Comparison of ENCODE assay signal across 29 cellular contexts in the genomic region with DNA sequence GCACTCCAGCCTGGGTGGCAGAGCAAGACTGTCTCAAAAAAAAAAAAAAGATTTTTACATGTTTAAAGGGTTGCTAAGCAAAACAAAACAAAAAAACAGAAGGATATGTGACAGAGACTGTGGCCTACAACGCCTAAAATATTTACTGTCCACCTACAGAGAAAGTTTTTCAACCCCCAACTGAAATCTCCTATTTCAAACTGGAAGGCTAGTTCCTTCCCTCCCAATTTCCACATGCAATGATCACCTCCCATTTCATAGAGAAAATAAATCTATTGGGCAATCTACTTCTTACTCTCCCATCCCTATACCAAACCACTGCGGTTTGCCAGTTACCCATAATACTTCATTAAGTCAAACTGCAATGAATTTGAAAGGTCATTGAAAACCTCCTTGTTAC.
DNase-seq lines count a peak whose midpoint lies in the region; ATAC-seq, FAIRE-seq and TF ChIP-seq lines count a peak whose summit lies in the region.
"Had no signal": no experiment of that assay in that cellular context is flagged by ENCODE, and none has a peak within 500 bp of the region (broad histone marks: within the 10 kb centered on the region; RNA-seq: fewer than 3 reads in every experiment).

No MANE protein-coding gene starts in this region.

- no peak overlapping the region for H2AK5ac ChIP-seq in mesenchymal stem cell (ENCODE audit: low read length, severe bottlenecking)

- intact Hi-C loops in HepG2 (cut with micrococcal nuclease; ENCODE audit: unreplicated experiment) (no loop called here), right lobe of liver (cut with DNase I) (no loop called here)

- H3K27me3 ChIP-seq in HepG2 (ENCODE audit: control insufficient read depth in 1 of 2, insufficient read depth in 2 of 2, low read length in 2 of 2) (no peaks in the 10 kb centered on the region), right lobe of liver (no peaks in the 10 kb centered on the region), mesenchymal stem cell (ENCODE audit: control insufficient read depth in 1 of 2, insufficient read depth in 1 of 2, low read length in 2 of 2) (no peaks in the 10 kb centered on the region)
- H3K27me3 ChIP-seq: breast epithelium, thyroid gland had no signal

- H3K36me3 ChIP-seq in HepG2 (replicated peaks in 1 of 2; ENCODE audit: control insufficient read depth in 1 of 2, insufficient read depth in 2 of 2, low read length in 2 of 2) (no peaks in the 10 kb centered on the region), right lobe of liver (no peaks in the 10 kb centered on the region), mesenchymal stem cell (ENCODE audit: control insufficient read depth in 1 of 2, insufficient read depth in 2 of 2, low read depth in 1 of 2, low read length in 2 of 2) (peaks cover 3 to 8% of the 10 kb centered on the region in 2 experiments)
- H3K36me3 ChIP-seq: breast epithelium, thyroid gland had no signal

- H3K4me1 ChIP-seq in HepG2 (ENCODE audit: insufficient read depth, low read length) (peaks cover 4% of the 10 kb centered on the region), right lobe of liver (no peaks in the 10 kb centered on the region), mesenchymal stem cell (ENCODE audit: control insufficient read depth, insufficient read depth, low read depth, low read length) (peaks cover 6% of the 10 kb centered on the region)
- H3K4me1 ChIP-seq: breast epithelium, thyroid gland had no signal

- no peak overlapping the region for H3K14ac ChIP-seq in mesenchymal stem cell (ENCODE audit: low read length in 2 of 2)

- DNase-seq in HepG2 (ENCODE audit: low spot score) (no peak), right lobe of liver (no peak), RPMI7951 (ENCODE audit: low read depth) (peak; percentile 67), mesenchymal stem cell (peak; percentile 78), hypothalamus (lab: John Stamatoyannopoulos, UW) (no peak), H54 (ENCODE audit: insufficient read length, low spot score) (no peak)
- no peak for DNase-seq in activated CD4-positive, alpha-beta T cell treated with anti-CD3 and anti-CD28 coated beads, Interleukin-2, amount 50 U/mL, for 1 hour
- DNase-seq: activated CD4-positive, alpha-beta T cell treated with anti-CD3 and anti-CD28 coated beads for 48 hours; activated naive CD4-positive, alpha-beta T cell treated with anti-CD3 and anti-CD28 coated beads, Interleukin-2, amount 10 ng/mL, durations not matched to agents 7 days and 5 days; activated T-cell treated with anti-CD3 and anti-CD28 coated beads, Interleukin-2, amount 50 U/mL, for 48 hours; amniotic stem cell; DMS53; effector memory CD4-positive, alpha-beta T cell; GDM1; GOT3; islet precursor cell; midbrain; natural killer cell; NCI-H2081 treated with DMSO at 0.1 percent for 48 hours; NCI-H345; NCI-H774; stimulated activated CD4-positive, alpha-beta T cell treated with anti-CD3 and anti-CD28 coated beads, Interleukin-15, amount 100 ng/mL, for 24 hours; thyroid gland had no signal

- H4K8ac ChIP-seq in mesenchymal stem cell (ENCODE audit: low read length) = no peak overlapping the region

- WGBS in HepG2 (ENCODE audit: low lambda C conversion rate) = 95% methylated on average over 2 of the region's 2 CpGs
- WGBS in right lobe of liver (ENCODE audit: insufficient coverage, low coverage, low lambda C conversion rate, missing lambda C conversion rate) = 73% methylated on average over 2 of the region's 2 CpGs
- 73% methylated on average over 2 of the region's 2 CpGs for WGBS in mesenchymal stem cell

- H3K9ac ChIP-seq in HepG2 (ENCODE audit: insufficient read depth, low read depth, low read length) (no peak overlapping the region), mesenchymal stem cell (ENCODE audit: low read length) (no peak overlapping the region)

- ATAC-seq in HepG2 (no peak), right lobe of liver (no peak), HG03342 (IDR thresholded peaks at IDR 0.05; ENCODE audit: unreplicated experiment) (no peak)
- ATAC-seq: natural killer cell, Panc1, sciatic nerve had no signal

- FAIRE-seq in HepG2 (lab: Jason Lieb, UNC) (no peak), H54 (lab: Jason Lieb, UNC) (no peak)

- no peak overlapping the region for H4K91ac ChIP-seq in mesenchymal stem cell (ENCODE audit: low read length)

- no peak overlapping the region for H3K4ac ChIP-seq in mesenchymal stem cell (ENCODE audit: low read depth in 1 of 2, low read length in 2 of 2)

- H4K20me1 ChIP-seq in HepG2 (ENCODE audit: insufficient read depth, low read length) = no peaks in the 10 kb centered on the region

- H3K4me2 ChIP-seq in HepG2 (ENCODE audit: low read depth, low read length) (no peak overlapping the region), mesenchymal stem cell (ENCODE audit: low read length, poor library complexity, severe bottlenecking) (no peak overlapping the region)

- CTCF ChIA-PET in HepG2 (lab: Yijun Ruan, JAX; ENCODE audit: low intra/inter-chr PET ratio, low total read pairs) = no interaction called here

- no peak for TF ChIP-seq RAD21 in HepG2 (CRISPR knock-in tag; IDR thresholded peaks at IDR 0.05)

- no peak overlapping the region for H2BK120ac ChIP-seq in mesenchymal stem cell (ENCODE audit: low read depth, low read length)

- H3K27ac ChIP-seq in HepG2 (ENCODE audit: extremely low read length, insufficient read depth, low read length) (no peak overlapping the region), right lobe of liver (no peak overlapping the region), mesenchymal stem cell (ENCODE audit: low read length, poor library complexity, severe bottlenecking) (no peak overlapping the region)
- H3K27ac ChIP-seq: 22Rv1, breast epithelium, thyroid gland, VCaP had no signal

- H2BK12ac ChIP-seq in mesenchymal stem cell (ENCODE audit: low read length in 2 of 2) = no peak overlapping the region

- no peak overlapping the region for H3K4me3 ChIP-seq in HepG2 (replicated peaks in 1 of 3; ENCODE audit: insufficient read depth in 1 of 3, low read depth in 2 of 3, low read length in 3 of 3)
- no peak overlapping the region for H3K4me3 ChIP-seq in right lobe of liver
- H3K4me3 ChIP-seq in mesenchymal stem cell (ENCODE audit: insufficient read depth in 1 of 2, low read depth in 1 of 2, low read length in 2 of 2) = no peak overlapping the region
- H3K4me3 ChIP-seq: breast epithelium, thyroid gland had no signal

- no peaks in the 10 kb centered on the region for H3K79me2 ChIP-seq in HepG2 (ENCODE audit: insufficient read depth, low read length)

- peaks cover 17% of the 10 kb centered on the region for H3K79me1 ChIP-seq in mesenchymal stem cell (replicated peaks; ENCODE audit: low read length, poor library complexity, severe bottlenecking)

- TF ChIP-seq POLR2A in HepG2 (IDR thresholded peaks at IDR 0.05; ENCODE audit: insufficient read depth in 1 of 2, low read depth in 2 of 2, low read length in 2 of 2) (no peak), right lobe of liver (IDR thresholded peaks at IDR 0.05) (no peak), H54 (IDR thresholded peaks at IDR 0.05; ENCODE audit: low read depth, low read length) (no peak)

- TF ChIP-seq EP300 in HepG2 (IDR thresholded peaks at IDR 0.05; ENCODE audit: low read depth in 2 of 2, low read length in 2 of 2) = no peak
- TF ChIP-seq EP300 in HepG2 (CRISPR knock-in tag; IDR thresholded peaks at IDR 0.05; ENCODE audit: borderline replicate concordance) = no peak

- H2AFZ ChIP-seq in HepG2 (ENCODE audit: low read length) = no peak overlapping the region
- H2AFZ ChIP-seq in mesenchymal stem cell (ENCODE audit: low read depth, low read length) = no peak overlapping the region

- no TSS peak for BruUV-seq in HepG2 (replicated peaks; lab: Mats Ljungman, UMichigan)

- no peaks in the 10 kb centered on the region for H3K9me3 ChIP-seq in HepG2 (ENCODE audit: low read length)
- H3K9me3 ChIP-seq in right lobe of liver = no peaks in the 10 kb centered on the region
- H3K9me3 ChIP-seq in mesenchymal stem cell (ENCODE audit: control insufficient read depth, low read length) = peaks cover 6% of the 10 kb centered on the region
- H3K9me3 ChIP-seq: breast epithelium, thyroid gland had no signal

- no peak overlapping the region for H3K23ac ChIP-seq in mesenchymal stem cell (ENCODE audit: low read length in 2 of 2)

- no peak for TF ChIP-seq CTCF in HepG2 (CRISPR knock-in tag; IDR thresholded peaks at IDR 0.05)
- TF ChIP-seq CTCF in right lobe of liver (IDR thresholded peaks at IDR 0.05) = no peak

- no peak overlapping the region for H2BK15ac ChIP-seq in mesenchymal stem cell (ENCODE audit: low read depth, poor library complexity, severe bottlenecking)

- H3K18ac ChIP-seq in mesenchymal stem cell (ENCODE audit: low read depth in 1 of 2, low read length in 2 of 2) = no peak overlapping the region

- in situ Hi-C loops in HepG2 (cut with HindIII; ENCODE audit: extremely low pct_ligation_motif_present, low pct_unique_long_range_greater_than_20kb) = no loop called here

- H2BK5ac ChIP-seq in mesenchymal stem cell (ENCODE audit: low read depth, low read length, poor library complexity, severe bottlenecking) = no peak overlapping the region

- POLR2A ChIA-PET in HepG2 (lab: Yijun Ruan, JAX) = no interaction called here

TF ChIP-seq in HepG2, 621 proteins besides CTCF, POLR2A, EP300 and RAD21:
- TF ChIP-seq SMARCE1 (IDR thresholded peaks at IDR 0.05; ENCODE audit: borderline replicate concordance) (no peak), ZNF33A (CRISPR knock-in tag; IDR thresholded peaks at IDR 0.05; ENCODE audit: borderline replicate concordance) (no peak), CEBPB (IDR thresholded peaks at IDR 0.05; ENCODE audit: borderline replicate concordance, low read depth, low read length) (0 out of 2 replicates have a peak, but pooled peaks have one; percentile 4)

Comparison
In these comparisons a context has a peak if more than half of its experiments do, and no peak if none do; other contexts are left out.
1. DNase-seq: peak in RPMI7951 (single experiment) and mesenchymal stem cell (single experiment); none in HepG2 (single experiment), right lobe of liver (0 of 3), hypothalamus (0 of 51), activated CD4-positive, alpha-beta T cell treated with anti-CD3 and anti-CD28 coated beads, Interleukin-2, amount 50 U/mL, for 1 hour (single experiment) and H54 (single experiment).